1 cellular context compared by ENCODE assay signal in the genomic region with DNA sequence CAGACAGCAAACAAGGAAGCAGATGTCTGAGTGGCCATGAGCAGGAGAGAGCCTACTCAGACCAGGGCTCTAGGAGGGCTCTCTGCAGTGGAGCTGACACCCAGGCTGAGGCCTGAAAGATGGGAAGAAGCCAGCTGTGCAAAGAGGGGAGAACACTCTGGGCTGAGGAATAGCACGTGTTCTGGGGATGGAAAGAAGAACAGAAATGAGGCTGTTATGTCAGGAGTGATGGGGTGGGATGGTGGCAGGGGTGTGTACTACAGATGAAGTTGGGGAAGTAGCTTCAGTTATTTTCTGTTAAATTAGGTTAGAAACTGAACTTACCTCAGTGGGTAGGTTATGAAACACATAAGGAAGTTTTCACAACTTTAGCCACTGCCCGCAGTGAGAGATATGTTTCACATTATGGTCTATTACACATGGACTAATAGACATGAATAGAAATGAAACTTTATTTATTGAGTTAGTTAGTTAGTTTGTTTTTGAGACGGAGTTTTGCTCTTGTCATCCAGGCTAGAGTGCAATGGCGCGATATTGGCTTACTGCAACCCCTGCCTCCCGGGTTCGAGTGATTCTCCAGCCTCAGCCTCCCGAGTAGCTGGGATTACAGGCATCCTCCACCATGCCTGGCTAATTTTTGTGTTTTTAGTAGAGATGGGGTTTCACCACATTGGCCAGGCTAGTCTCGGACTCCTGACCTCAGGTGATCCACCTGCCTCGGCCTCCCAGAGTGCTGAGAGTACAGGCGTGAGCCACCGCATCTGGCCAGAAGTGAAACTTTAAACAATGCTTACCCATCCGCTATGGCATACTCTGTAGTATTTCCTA.
TF ChIP-seq lines count a peak whose summit lies in the region.

No MANE protein-coding gene starts in this region.

TF ChIP-seq in GM12878, 131 proteins besides CTCF, POLR2A, EP300 and RAD21 (continues in another document):
- TF ChIP-seq, protein P1, sequence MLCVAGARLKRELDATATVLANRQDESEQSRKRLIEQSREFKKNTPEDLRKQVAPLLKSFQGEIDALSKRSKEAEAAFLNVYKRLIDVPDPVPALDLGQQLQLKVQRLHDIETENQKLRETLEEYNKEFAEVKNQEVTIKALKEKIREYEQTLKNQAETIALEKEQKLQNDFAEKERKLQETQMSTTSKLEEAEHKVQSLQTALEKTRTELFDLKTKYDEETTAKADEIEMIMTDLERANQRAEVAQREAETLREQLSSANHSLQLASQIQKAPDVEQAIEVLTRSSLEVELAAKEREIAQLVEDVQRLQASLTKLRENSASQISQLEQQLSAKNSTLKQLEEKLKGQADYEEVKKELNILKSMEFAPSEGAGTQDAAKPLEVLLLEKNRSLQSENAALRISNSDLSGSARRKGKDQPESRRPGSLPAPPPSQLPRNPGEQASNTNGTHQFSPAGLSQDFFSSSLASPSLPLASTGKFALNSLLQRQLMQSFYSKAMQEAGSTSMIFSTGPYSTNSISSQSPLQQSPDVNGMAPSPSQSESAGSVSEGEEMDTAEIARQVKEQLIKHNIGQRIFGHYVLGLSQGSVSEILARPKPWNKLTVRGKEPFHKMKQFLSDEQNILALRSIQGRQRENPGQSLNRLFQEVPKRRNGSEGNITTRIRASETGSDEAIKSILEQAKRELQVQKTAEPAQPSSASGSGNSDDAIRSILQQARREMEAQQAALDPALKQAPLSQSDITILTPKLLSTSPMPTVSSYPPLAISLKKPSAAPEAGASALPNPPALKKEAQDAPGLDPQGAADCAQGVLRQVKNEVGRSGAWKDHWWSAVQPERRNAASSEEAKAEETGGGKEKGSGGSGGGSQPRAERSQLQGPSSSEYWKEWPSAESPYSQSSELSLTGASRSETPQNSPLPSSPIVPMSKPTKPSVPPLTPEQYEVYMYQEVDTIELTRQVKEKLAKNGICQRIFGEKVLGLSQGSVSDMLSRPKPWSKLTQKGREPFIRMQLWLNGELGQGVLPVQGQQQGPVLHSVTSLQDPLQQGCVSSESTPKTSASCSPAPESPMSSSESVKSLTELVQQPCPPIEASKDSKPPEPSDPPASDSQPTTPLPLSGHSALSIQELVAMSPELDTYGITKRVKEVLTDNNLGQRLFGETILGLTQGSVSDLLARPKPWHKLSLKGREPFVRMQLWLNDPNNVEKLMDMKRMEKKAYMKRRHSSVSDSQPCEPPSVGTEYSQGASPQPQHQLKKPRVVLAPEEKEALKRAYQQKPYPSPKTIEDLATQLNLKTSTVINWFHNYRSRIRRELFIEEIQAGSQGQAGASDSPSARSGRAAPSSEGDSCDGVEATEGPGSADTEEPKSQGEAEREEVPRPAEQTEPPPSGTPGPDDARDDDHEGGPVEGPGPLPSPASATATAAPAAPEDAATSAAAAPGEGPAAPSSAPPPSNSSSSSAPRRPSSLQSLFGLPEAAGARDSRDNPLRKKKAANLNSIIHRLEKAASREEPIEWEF (IDR thresholded peaks at IDR 0.05; ENCODE audit: insufficient replicate concordance, low read depth, low read length), result no peak
- TF ChIP-seq ATF7 (IDR thresholded peaks at IDR 0.05; ENCODE audit: low read depth) (peak; percentile 32; the same call in 1 of the 2 replicates), TCF3 (IDR thresholded peaks at IDR 0.05; ENCODE audit: borderline replicate concordance, insufficient read depth, low read depth, low read length) (no peak), CHD1 (IDR thresholded peaks at IDR 0.05; ENCODE audit: low read depth, low read length) (no peak), CHD2 (IDR thresholded peaks at IDR 0.05; ENCODE audit: borderline replicate concordance, low read depth, low read length) (no peak), ZNF217 (IDR thresholded peaks at IDR 0.05) (peak; percentile 64), MTA2 (IDR thresholded peaks at IDR 0.05; ENCODE audit: low read depth) (peak; percentile 89), MYC (IDR thresholded peaks at IDR 0.05; ENCODE audit: insufficient read depth, insufficient read length, insufficient replicate concordance, low read length, severe bottlenecking) (no peak), NBN (IDR thresholded peaks at IDR 0.05) (no peak), PAX5 (IDR thresholded peaks at IDR 0.05; ENCODE audit: borderline replicate concordance, low read depth, low read length) (0 out of 2 replicates have a peak, but pooled peaks have one; percentile 15), WRNIP1 (IDR thresholded peaks at IDR 0.05; ENCODE audit: borderline replicate concordance, low read depth, low read length) (no peak), CREM (IDR thresholded peaks at IDR 0.05; ENCODE audit: low read depth) (no peak), ZNF24 (IDR thresholded peaks at IDR 0.05) (no peak), GABPA (IDR thresholded peaks at IDR 0.05; ENCODE audit: low read depth) (no peak), MXI1 (IDR thresholded peaks at IDR 0.05; ENCODE audit: low read depth, low read length) (no peak), CBX3 (IDR thresholded peaks at IDR 0.05; ENCODE audit: borderline replicate concordance, low read depth) (no peak), RB1 (IDR thresholded peaks at IDR 0.05; ENCODE audit: borderline replicate concordance) (no peak), ASH2L (IDR thresholded peaks at IDR 0.05; ENCODE audit: borderline replicate concordance, low read depth) (no peak), POLR2AphosphoS2 (IDR thresholded peaks at IDR 0.05; ENCODE audit: low read depth, low read length) (no peak), JUND (IDR thresholded peaks at IDR 0.05; ENCODE audit: low read depth, low read length) (no peak), ZSCAN29 (IDR thresholded peaks at IDR 0.05) (no peak), TAF1 (IDR thresholded peaks at IDR 0.05; ENCODE audit: borderline replicate concordance, low read depth, low read length) (no peak), POU2F2 (IDR thresholded peaks at IDR 0.05; ENCODE audit: borderline replicate concordance, low read depth, low read length) (no peak), MEF2A (IDR thresholded peaks at IDR 0.05; ENCODE audit: insufficient read depth, low read depth, low read length) (no peak), SUPT20H (IDR thresholded peaks at IDR 0.05; ENCODE audit: borderline replicate concordance, control insufficient read depth, low read depth, low read length) (no peak), TARDBP (IDR thresholded peaks at IDR 0.05; ENCODE audit: borderline replicate concordance) (no peak), IKZF1 (conservative IDR thresholded peaks at IDR 0.05) (peak; percentile 71), NR2C1 (IDR thresholded peaks at IDR 0.05) (no peak), HDAC2 (IDR thresholded peaks at IDR 0.05) (no peak), YBX1 (IDR thresholded peaks at IDR 0.05) (no peak), SP1 (IDR thresholded peaks at IDR 0.05; ENCODE audit: low read depth, low read length) (no peak)
- TF ChIP-seq, protein P2, sequence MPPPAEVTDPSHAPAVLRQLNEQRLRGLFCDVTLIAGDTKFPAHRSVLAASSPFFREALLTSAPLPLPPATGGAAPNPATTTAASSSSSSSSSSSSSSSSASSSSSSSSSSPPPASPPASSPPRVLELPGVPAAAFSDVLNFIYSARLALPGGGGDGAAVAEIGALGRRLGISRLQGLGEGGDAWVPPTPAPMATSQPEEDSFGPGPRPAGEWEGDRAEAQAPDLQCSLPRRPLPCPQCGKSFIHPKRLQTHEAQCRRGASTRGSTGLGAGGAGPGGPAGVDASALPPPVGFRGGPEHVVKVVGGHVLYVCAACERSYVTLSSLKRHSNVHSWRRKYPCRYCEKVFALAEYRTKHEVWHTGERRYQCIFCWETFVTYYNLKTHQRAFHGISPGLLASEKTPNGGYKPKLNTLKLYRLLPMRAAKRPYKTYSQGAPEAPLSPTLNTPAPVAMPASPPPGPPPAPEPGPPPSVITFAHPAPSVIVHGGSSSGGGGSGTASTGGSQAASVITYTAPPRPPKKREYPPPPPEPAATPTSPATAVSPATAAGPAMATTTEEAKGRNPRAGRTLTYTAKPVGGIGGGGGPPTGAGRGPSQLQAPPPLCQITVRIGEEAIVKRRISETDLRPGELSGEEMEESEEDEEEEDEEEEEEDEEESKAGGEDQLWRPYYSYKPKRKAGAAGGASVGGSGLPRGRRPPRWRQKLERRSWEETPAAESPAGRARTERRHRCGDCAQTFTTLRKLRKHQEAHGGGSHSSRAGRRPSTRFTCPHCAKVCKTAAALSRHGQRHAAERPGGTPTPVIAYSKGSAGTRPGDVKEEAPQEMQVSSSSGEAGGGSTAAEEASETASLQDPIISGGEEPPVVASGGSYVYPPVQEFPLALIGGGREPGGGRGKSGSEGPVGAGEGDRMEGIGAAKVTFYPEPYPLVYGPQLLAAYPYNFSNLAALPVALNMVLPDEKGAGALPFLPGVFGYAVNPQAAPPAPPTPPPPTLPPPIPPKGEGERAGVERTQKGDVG (CRISPR knock-in tag; IDR thresholded peaks at IDR 0.05), result no peak
- TF ChIP-seq, protein P3, sequence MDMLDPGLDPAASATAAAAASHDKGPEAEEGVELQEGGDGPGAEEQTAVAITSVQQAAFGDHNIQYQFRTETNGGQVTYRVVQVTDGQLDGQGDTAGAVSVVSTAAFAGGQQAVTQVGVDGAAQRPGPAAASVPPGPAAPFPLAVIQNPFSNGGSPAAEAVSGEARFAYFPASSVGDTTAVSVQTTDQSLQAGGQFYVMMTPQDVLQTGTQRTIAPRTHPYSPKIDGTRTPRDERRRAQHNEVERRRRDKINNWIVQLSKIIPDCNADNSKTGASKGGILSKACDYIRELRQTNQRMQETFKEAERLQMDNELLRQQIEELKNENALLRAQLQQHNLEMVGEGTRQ (IDR thresholded peaks at IDR 0.05; ENCODE audit: borderline replicate concordance, low read depth, low read length), result no peak
- TF ChIP-seq, protein P4, sequence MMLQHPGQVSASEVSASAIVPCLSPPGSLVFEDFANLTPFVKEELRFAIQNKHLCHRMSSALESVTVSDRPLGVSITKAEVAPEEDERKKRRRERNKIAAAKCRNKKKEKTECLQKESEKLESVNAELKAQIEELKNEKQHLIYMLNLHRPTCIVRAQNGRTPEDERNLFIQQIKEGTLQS (IDR thresholded peaks at IDR 0.05; ENCODE audit: borderline replicate concordance, extremely low read depth, low read depth, low read length), result no peak
- TF ChIP-seq, protein P5, sequence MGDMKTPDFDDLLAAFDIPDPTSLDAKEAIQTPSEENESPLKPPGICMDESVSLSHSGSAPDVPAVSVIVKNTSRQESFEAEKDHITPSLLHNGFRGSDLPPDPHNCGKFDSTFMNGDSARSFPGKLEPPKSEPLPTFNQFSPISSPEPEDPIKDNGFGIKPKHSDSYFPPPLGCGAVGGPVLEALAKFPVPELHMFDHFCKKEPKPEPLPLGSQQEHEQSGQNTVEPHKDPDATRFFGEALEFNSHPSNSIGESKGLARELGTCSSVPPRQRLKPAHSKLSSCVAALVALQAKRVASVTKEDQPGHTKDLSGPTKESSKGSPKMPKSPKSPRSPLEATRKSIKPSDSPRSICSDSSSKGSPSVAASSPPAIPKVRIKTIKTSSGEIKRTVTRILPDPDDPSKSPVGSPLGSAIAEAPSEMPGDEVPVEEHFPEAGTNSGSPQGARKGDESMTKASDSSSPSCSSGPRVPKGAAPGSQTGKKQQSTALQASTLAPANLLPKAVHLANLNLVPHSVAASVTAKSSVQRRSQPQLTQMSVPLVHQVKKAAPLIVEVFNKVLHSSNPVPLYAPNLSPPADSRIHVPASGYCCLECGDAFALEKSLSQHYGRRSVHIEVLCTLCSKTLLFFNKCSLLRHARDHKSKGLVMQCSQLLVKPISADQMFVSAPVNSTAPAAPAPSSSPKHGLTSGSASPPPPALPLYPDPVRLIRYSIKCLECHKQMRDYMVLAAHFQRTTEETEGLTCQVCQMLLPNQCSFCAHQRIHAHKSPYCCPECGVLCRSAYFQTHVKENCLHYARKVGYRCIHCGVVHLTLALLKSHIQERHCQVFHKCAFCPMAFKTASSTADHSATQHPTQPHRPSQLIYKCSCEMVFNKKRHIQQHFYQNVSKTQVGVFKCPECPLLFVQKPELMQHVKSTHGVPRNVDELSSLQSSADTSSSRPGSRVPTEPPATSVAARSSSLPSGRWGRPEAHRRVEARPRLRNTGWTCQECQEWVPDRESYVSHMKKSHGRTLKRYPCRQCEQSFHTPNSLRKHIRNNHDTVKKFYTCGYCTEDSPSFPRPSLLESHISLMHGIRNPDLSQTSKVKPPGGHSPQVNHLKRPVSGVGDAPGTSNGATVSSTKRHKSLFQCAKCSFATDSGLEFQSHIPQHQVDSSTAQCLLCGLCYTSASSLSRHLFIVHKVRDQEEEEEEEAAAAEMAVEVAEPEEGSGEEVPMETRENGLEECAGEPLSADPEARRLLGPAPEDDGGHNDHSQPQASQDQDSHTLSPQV (IDR thresholded peaks at IDR 0.05), result no peak
- TF ChIP-seq, protein P6, sequence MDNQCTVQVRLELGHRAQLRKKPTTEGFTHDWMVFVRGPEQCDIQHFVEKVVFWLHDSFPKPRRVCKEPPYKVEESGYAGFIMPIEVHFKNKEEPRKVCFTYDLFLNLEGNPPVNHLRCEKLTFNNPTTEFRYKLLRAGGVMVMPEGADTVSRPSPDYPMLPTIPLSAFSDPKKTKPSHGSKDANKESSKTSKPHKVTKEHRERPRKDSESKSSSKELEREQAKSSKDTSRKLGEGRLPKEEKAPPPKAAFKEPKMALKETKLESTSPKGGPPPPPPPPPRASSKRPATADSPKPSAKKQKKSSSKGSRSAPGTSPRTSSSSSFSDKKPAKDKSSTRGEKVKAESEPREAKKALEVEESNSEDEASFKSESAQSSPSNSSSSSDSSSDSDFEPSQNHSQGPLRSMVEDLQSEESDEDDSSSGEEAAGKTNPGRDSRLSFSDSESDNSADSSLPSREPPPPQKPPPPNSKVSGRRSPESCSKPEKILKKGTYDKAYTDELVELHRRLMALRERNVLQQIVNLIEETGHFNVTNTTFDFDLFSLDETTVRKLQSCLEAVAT (IDR thresholded peaks at IDR 0.05), result 0 out of 2 replicates have a peak, but pooled peaks have one; percentile 34
- TF ChIP-seq, protein P7, sequence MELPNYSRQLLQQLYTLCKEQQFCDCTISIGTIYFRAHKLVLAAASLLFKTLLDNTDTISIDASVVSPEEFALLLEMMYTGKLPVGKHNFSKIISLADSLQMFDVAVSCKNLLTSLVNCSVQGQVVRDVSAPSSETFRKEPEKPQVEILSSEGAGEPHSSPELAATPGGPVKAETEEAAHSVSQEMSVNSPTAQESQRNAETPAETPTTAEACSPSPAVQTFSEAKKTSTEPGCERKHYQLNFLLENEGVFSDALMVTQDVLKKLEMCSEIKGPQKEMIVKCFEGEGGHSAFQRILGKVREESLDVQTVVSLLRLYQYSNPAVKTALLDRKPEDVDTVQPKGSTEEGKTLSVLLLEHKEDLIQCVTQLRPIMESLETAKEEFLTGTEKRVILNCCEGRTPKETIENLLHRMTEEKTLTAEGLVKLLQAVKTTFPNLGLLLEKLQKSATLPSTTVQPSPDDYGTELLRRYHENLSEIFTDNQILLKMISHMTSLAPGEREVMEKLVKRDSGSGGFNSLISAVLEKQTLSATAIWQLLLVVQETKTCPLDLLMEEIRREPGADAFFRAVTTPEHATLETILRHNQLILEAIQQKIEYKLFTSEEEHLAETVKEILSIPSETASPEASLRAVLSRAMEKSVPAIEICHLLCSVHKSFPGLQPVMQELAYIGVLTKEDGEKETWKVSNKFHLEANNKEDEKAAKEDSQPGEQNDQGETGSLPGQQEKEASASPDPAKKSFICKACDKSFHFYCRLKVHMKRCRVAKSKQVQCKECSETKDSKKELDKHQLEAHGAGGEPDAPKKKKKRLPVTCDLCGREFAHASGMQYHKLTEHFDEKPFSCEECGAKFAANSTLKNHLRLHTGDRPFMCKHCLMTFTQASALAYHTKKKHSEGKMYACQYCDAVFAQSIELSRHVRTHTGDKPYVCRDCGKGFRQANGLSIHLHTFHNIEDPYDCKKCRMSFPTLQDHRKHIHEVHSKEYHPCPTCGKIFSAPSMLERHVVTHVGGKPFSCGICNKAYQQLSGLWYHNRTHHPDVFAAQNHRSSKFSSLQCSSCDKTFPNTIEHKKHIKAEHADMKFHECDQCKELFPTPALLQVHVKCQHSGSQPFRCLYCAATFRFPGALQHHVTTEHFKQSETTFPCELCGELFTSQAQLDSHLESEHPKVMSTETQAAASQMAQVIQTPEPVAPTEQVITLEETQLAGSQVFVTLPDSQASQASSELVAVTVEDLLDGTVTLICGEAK (IDR thresholded peaks at IDR 0.05; ENCODE audit: borderline replicate concordance), result peak; percentile 63; the same call in 1 of the 2 replicates
